ENCODE assay signal across 10 cellular contexts in genomic region chr6:139747154-139747553, GRCh38.
DNase-seq lines count a peak whose midpoint lies in the region; ATAC-seq and TF ChIP-seq lines count a peak whose summit lies in the region.
"Had no signal": no experiment of that assay in that cellular context is flagged by ENCODE, and none has a peak within 500 bp of the region (broad histone marks: within the 10 kb centered on the region; RNA-seq: fewer than 3 reads in every experiment).

No MANE protein-coding gene starts in this region.

- H2BK20ac ChIP-seq in IMR-90 (ENCODE audit: low read depth, low read length), result peak overlapping the region; percentile 56; the same call in 1 of the 2 replicates

- H3K23ac ChIP-seq in IMR-90 (ENCODE audit: low read depth, low read length) (no peak overlapping the region), mesenchymal stem cell (ENCODE audit: low read length in 2 of 2) (no peak overlapping the region)

- H2BK15ac ChIP-seq in IMR-90 (ENCODE audit: low read depth, low read length) (peak overlapping the region; percentile 74; the same call in 2 of the 3 replicates), mesenchymal stem cell (ENCODE audit: low read depth, poor library complexity, severe bottlenecking) (no peak overlapping the region)

- H4K91ac ChIP-seq in IMR-90 (ENCODE audit: insufficient read depth, low read depth, low read length), result peak overlapping the region; percentile 27; the same call in 1 of the 2 replicates
- H4K91ac ChIP-seq in mesenchymal stem cell (ENCODE audit: low read length), result peak overlapping the region; percentile 53

- intact Hi-C loops in IMR-90 (cut with micrococcal nuclease), result loop anchor here (5.0 kb wide), 1 partner anchor 150 kb away; no protein-coding TSS in a partner anchor
- intact Hi-C loops in uterus (cut with DNase I; ENCODE audit: low total_unique reads), result no loop called here

- H3K14ac ChIP-seq in IMR-90 (replicated peaks; ENCODE audit: low read depth, low read length), result 0 out of 2 replicates have a peak overlapping the region, but pooled peaks have one; percentile 47
- no peak overlapping the region for H3K14ac ChIP-seq in mesenchymal stem cell (ENCODE audit: low read length in 2 of 2)

- DNase-seq in IMR-90 (no peak), UCSD-AML1 (lab: John Stamatoyannopoulos, UW; ENCODE audit: unreplicated experiment) (peak; percentile 6), mesenchymal stem cell (no peak), uterus (no peak), HK-2 (ENCODE audit: unreplicated experiment) (no peak)
- DNase-seq in activated CD4-positive, alpha-beta T cell treated with anti-CD3 and anti-CD28 coated beads for 48 hours, result no peak
- DNase-seq in activated naive CD4-positive, alpha-beta T cell (lab: John Stamatoyannopoulos, UW), result no peak
- DNase-seq: CD4-positive, alpha-beta T cell; DMS79 had no signal

- H3K4me1 ChIP-seq in IMR-90 (ENCODE audit: control insufficient read depth, insufficient read depth, low read length) (peaks cover 11% of the 10 kb centered on the region), mesenchymal stem cell (ENCODE audit: control insufficient read depth, insufficient read depth, low read depth, low read length) (peaks cover 2% of the 10 kb centered on the region), uterus (peaks cover 10 to 11% of the 10 kb centered on the region in 2 donors)

- no peak overlapping the region; a peak in 1 of 4 replicates for H4K8ac ChIP-seq in IMR-90 (ENCODE audit: low read depth in 2 of 2, low read length in 2 of 2)
- H4K8ac ChIP-seq in mesenchymal stem cell (ENCODE audit: low read length), result peak overlapping the region; percentile 77

- H2AK5ac ChIP-seq in IMR-90 (ENCODE audit: low read depth, low read length) (peak overlapping the region; percentile 31), mesenchymal stem cell (ENCODE audit: low read length, severe bottlenecking) (peak overlapping the region; percentile 67)

- no peaks in the 10 kb centered on the region for H3K9me3 ChIP-seq in IMR-90 (ENCODE audit: control insufficient read depth, insufficient read depth, low read length)
- no peaks in the 10 kb centered on the region for H3K9me3 ChIP-seq in mesenchymal stem cell (ENCODE audit: control insufficient read depth, low read length)
- H3K9me3 ChIP-seq in uterus, result no peaks in the 10 kb centered on the region
- H3K9me3 ChIP-seq: HAP-1 had no signal

- H2BK12ac ChIP-seq in mesenchymal stem cell (ENCODE audit: low read length in 2 of 2), result peak overlapping the region in 1 of 2 experiments; percentile 34

- in situ Hi-C loops in IMR-90 (cut with MboI; ENCODE audit: low sequenced_read_pairs), result no loop called here

- H2AFZ ChIP-seq in IMR-90 (replicated peaks; ENCODE audit: low read length, poor library complexity), result peak overlapping the region; percentile 54
- H2AFZ ChIP-seq in mesenchymal stem cell (ENCODE audit: low read depth, low read length), result no peak overlapping the region

- H4K5ac ChIP-seq in IMR-90 (ENCODE audit: low read depth, low read length), result peak overlapping the region; percentile 38; the same call in 1 of the 2 replicates

- TF ChIP-seq CTCF in IMR-90 (conservative IDR thresholded peaks at IDR 0.05; ENCODE audit: low read depth, low read length), result no peak
- TF ChIP-seq CTCF in uterus (IDR thresholded peaks at IDR 0.05), result no peak

- H3K9ac ChIP-seq in IMR-90 (ENCODE audit: low read depth, low read length) (no peak overlapping the region), mesenchymal stem cell (ENCODE audit: low read length) (no peak overlapping the region)

- no peak overlapping the region for H3K27ac ChIP-seq in IMR-90 (ENCODE audit: insufficient read depth, low read length)
- H3K27ac ChIP-seq in mesenchymal stem cell (ENCODE audit: low read length, poor library complexity, severe bottlenecking), result no peak overlapping the region
- peak overlapping the region; percentile 37 to 50 for H3K27ac ChIP-seq in uterus

- H3K9me1 ChIP-seq in IMR-90 (ENCODE audit: insufficient read depth, low read length), result peaks cover 7% of the 10 kb centered on the region; the same call in 1 of the 2 replicates

- BruUV-seq in IMR-90 (replicated peaks; lab: Mats Ljungman, UMichigan), result no TSS peak

- TF ChIP-seq POLR2A in IMR-90 (IDR thresholded peaks at IDR 0.05; ENCODE audit: low read depth, low read length) (no peak), uterus (IDR thresholded peaks at IDR 0.05) (no peak)

- H3K4me3 ChIP-seq in IMR-90 (ENCODE audit: insufficient read depth, low read depth, low read length) (no peak overlapping the region), mesenchymal stem cell (ENCODE audit: insufficient read depth in 1 of 2, low read depth in 1 of 2, low read length in 2 of 2) (no peak overlapping the region), uterus (no peak overlapping the region)
- H3K4me3 ChIP-seq: HAP-1 had no signal

- H3K18ac ChIP-seq in IMR-90 (ENCODE audit: low read depth, low read length), result peak overlapping the region; percentile 76; the same call in 1 of the 2 replicates
- peak overlapping the region; percentile 59 to 67 for H3K18ac ChIP-seq in mesenchymal stem cell (ENCODE audit: low read depth in 1 of 2, low read length in 2 of 2)

- no peaks in the 10 kb centered on the region for H3K79me1 ChIP-seq in IMR-90 (ENCODE audit: low read depth in 1 of 2, low read length in 2 of 2)
- H3K79me1 ChIP-seq in mesenchymal stem cell (replicated peaks; ENCODE audit: low read length, poor library complexity, severe bottlenecking), result no peaks in the 10 kb centered on the region

- H3K36me3 ChIP-seq in IMR-90 (ENCODE audit: control insufficient read depth, insufficient read depth, low read length), result no peaks in the 10 kb centered on the region
- H3K36me3 ChIP-seq in mesenchymal stem cell (ENCODE audit: control insufficient read depth in 1 of 2, insufficient read depth in 2 of 2, low read depth in 1 of 2, low read length in 2 of 2), result no peaks in the 10 kb centered on the region
- no peaks in the 10 kb centered on the region for H3K36me3 ChIP-seq in uterus
- H3K36me3 ChIP-seq: HAP-1 had no signal

- dilution Hi-C loops in IMR-90 (cut with HindIII; ENCODE audit: low sequenced_read_pairs, unreplicated experiment), result no loop called here

- H3K4ac ChIP-seq in IMR-90 (ENCODE audit: low read depth, low read length) (peak overlapping the region; percentile 51), mesenchymal stem cell (ENCODE audit: low read depth in 1 of 2, low read length in 2 of 2) (peak overlapping the region in 1 of 2 experiments; percentile 70)

- H2BK5ac ChIP-seq in IMR-90 (ENCODE audit: low read depth, low read length, poor library complexity, severe bottlenecking) (no peak overlapping the region), mesenchymal stem cell (ENCODE audit: low read depth, low read length, poor library complexity, severe bottlenecking) (no peak overlapping the region)

- peak overlapping the region; percentile 33 for H2AK9ac ChIP-seq in IMR-90 (replicated peaks; ENCODE audit: low read depth, low read length, poor library complexity)

- H3K27me3 ChIP-seq in IMR-90 (ENCODE audit: control insufficient read depth, insufficient read depth, low read length), result no peaks in the 10 kb centered on the region
- no peaks in the 10 kb centered on the region for H3K27me3 ChIP-seq in mesenchymal stem cell (ENCODE audit: control insufficient read depth in 1 of 2, insufficient read depth in 1 of 2, low read length in 2 of 2)
- no peaks in the 10 kb centered on the region for H3K27me3 ChIP-seq in uterus

- H3K4me2 ChIP-seq in IMR-90 (ENCODE audit: low read depth, low read length) (no peak overlapping the region), mesenchymal stem cell (ENCODE audit: low read length, poor library complexity, severe bottlenecking) (no peak overlapping the region)

- H4K20me1 ChIP-seq in IMR-90 (ENCODE audit: insufficient read depth, low read length), result no peaks in the 10 kb centered on the region

- 100% methylated on average over 2 of the region's 5 CpGs; no CpG with 5 or more reads in 1 of the 2 experiments for WGBS in IMR-90 (ENCODE audit: extremely low coverage in 2 of 2, insufficient read length in 1 of 2), 2 experiments
- 94% methylated on average over 5 of the region's 5 CpGs for WGBS in mesenchymal stem cell

- CTCF ChIA-PET in IMR-90 (lab: Yijun Ruan, JAX), result no interaction called here

- ATAC-seq in IMR-90 (ENCODE audit: low read depth), result no peak

- H2BK120ac ChIP-seq in IMR-90 (ENCODE audit: low read depth, low read length) (peak overlapping the region; percentile 85), mesenchymal stem cell (ENCODE audit: low read depth, low read length) (no peak overlapping the region)

- H3K56ac ChIP-seq in IMR-90 (ENCODE audit: extremely low read depth, insufficient read depth, low read length), result no peak overlapping the region

- POLR2A ChIA-PET in IMR-90 (lab: Charles Lee; ENCODE audit: unreplicated experiment), result no interaction called here

- TF ChIP-seq RAD21 in IMR-90 (IDR thresholded peaks at IDR 0.05; ENCODE audit: low read length), result no peak

TF ChIP-seq in IMR-90, 13 proteins besides CTCF, POLR2A, EP300 and RAD21:
- TF ChIP-seq MXI1 (IDR thresholded peaks at IDR 0.05; ENCODE audit: borderline replicate concordance, low read depth, low read length) (no peak), SMC3 (IDR thresholded peaks at IDR 0.05; ENCODE audit: low read depth, low read length) (no peak), RCOR1 (IDR thresholded peaks at IDR 0.05; ENCODE audit: insufficient replicate concordance, low read length) (no peak), MAZ (IDR thresholded peaks at IDR 0.05; ENCODE audit: borderline replicate concordance, low read depth, low read length) (no peak), CHD1 (IDR thresholded peaks at IDR 0.05; ENCODE audit: low read depth, low read length) (no peak)

Comparison
In these comparisons a context has a peak if more than half of its experiments do, and no peak if none do; other contexts are left out.
1. H3K27ac ChIP-seq: peak in uterus (2 of 2); none in IMR-90 (single experiment) and mesenchymal stem cell (single experiment).